In genomic region chr11:67277231-67277961, GRCh38 we compare ENCODE assay signal across 8 cellular contexts. TPM values are rescaled to one million over a fixed set of nuclear protein-coding genes. Genes with fewer than 3 reads are reported as not detected.
A peak's percentile ranks its signal among the peaks of the same experiment; 100 is the strongest.
DNase-seq lines count a peak whose midpoint lies in the region; ATAC-seq, FAIRE-seq and TF ChIP-seq lines count a peak whose summit lies in the region.

No MANE protein-coding gene starts in this region.

- peaks cover 58% of the 10 kb centered on the region for H3K4me1 ChIP-seq in Karpas-422 (ENCODE audit: low read length)
- peaks cover 9% of the 10 kb centered on the region for H3K4me1 ChIP-seq in astrocyte (ENCODE audit: insufficient read depth, low read length)
- peaks cover 3% of the 10 kb centered on the region; the same call in 1 of the 2 replicates for H3K4me1 ChIP-seq in iPS-20b (ENCODE audit: insufficient read depth, low read length)

- H3K4me3 ChIP-seq in Karpas-422 (ENCODE audit: low read length) (peak overlapping the region; percentile 68), astrocyte (ENCODE audit: insufficient read depth, low read depth, low read length) (no peak overlapping the region), iPS-20b (ENCODE audit: low read length) (peak overlapping the region; percentile 15; the same call in 1 of the 2 replicates)

- no peak overlapping the region for H2AFZ ChIP-seq in Karpas-422 (ENCODE audit: low read length)
- peak overlapping the region; percentile 40 for H2AFZ ChIP-seq in astrocyte (ENCODE audit: low read depth, low read length)

- no peaks in the 10 kb centered on the region for H3K9me2 ChIP-seq in Karpas-422 (replicated peaks; ENCODE audit: insufficient read depth, low read length)

- peak overlapping the region; percentile 81 for H3K4me3 Mint-ChIP-seq in T-helper 2 cell treated with Interferon-gamma antibody and Interleukin-4, amounts not matched to agents 5 μg/mL and 100 μg/mL, for 36 hours
- H3K4me3 Mint-ChIP-seq in astrocyte (ENCODE audit: unreplicated experiment): no peak overlapping the region

- H3K9ac ChIP-seq in Karpas-422 (ENCODE audit: low read length) (peak overlapping the region; percentile 94), astrocyte (ENCODE audit: low read length) (peak overlapping the region; percentile 18), iPS-20b (ENCODE audit: low read depth, low read length) (peak overlapping the region; percentile 65; the same call in 1 of the 2 replicates)

- ATAC-seq in GM21576 (IDR thresholded peaks at IDR 0.05; ENCODE audit: unreplicated experiment): peak; percentile 73

- no peak for FAIRE-seq in astrocyte (lab: Jason Lieb, UNC)

- peak; percentile 87 for DNase-seq in Daoy (ENCODE audit: low read depth)
- peak; percentile 97 for DNase-seq in Karpas-422
- DNase-seq in T-helper 2 cell treated with Interferon-gamma antibody and Interleukin-4, amounts not matched to agents 5 μg/mL and 100 μg/mL, for 36 hours (ENCODE audit: low spot score): peak; percentile 90
- DNase-seq in astrocyte (ENCODE audit: low read depth): no peak
- DNase-seq in stimulated activated CD4-positive, alpha-beta T cell treated with anti-CD3 and anti-CD28 coated beads, Interleukin-1b, Interleukin-23, amount 100 ng/mL, for 4 hours (ENCODE audit: low read depth in 2 of 2): peak; percentile 74 to 81
- DNase-seq in kidney glomerular epithelial cell (lab: John Stamatoyannopoulos, UW): no peak

- peaks cover 11% of the 10 kb centered on the region; the same call in 1 of the 2 replicates for H3K36me3 ChIP-seq in Karpas-422 (ENCODE audit: insufficient read depth, low read length)
- peaks cover 1% of the 10 kb centered on the region for H3K36me3 ChIP-seq in astrocyte (ENCODE audit: insufficient read depth, low read length)
- peaks cover 44% of the 10 kb centered on the region for H3K36me3 ChIP-seq in iPS-20b (ENCODE audit: insufficient read depth, low read depth, low read length)

- H3K27ac Mint-ChIP-seq in T-helper 2 cell treated with Interferon-gamma antibody and Interleukin-4, amounts not matched to agents 5 μg/mL and 100 μg/mL, for 36 hours: peak overlapping the region; percentile 89
- H3K27ac Mint-ChIP-seq in astrocyte (ENCODE audit: unreplicated experiment): no peak overlapping the region

- no peaks in the 10 kb centered on the region for H3K27me3 Mint-ChIP-seq in T-helper 2 cell treated with Interferon-gamma antibody and Interleukin-4, amounts not matched to agents 5 μg/mL and 100 μg/mL, for 36 hours (ENCODE audit: low read depth)
- no peaks in the 10 kb centered on the region for H3K27me3 Mint-ChIP-seq in astrocyte (ENCODE audit: low read depth, unreplicated experiment)

- H3K27me3 ChIP-seq in Karpas-422 (ENCODE audit: low read length) (no peaks in the 10 kb centered on the region), astrocyte (ENCODE audit: insufficient read depth, low read length) (no peaks in the 10 kb centered on the region), iPS-20b (ENCODE audit: insufficient read depth, low read length) (no peaks in the 10 kb centered on the region)

- H4K20me1 ChIP-seq in Karpas-422 (ENCODE audit: insufficient read depth, low read depth, low read length) (no peaks in the 10 kb centered on the region), astrocyte (ENCODE audit: insufficient read depth, low read length) (peaks cover 9% of the 10 kb centered on the region)

- H3K4me2 ChIP-seq in Karpas-422 (ENCODE audit: low read depth, low read length, poor library complexity, severe bottlenecking): peak overlapping the region; percentile 88
- peak overlapping the region; percentile 62 for H3K4me2 ChIP-seq in astrocyte (ENCODE audit: low read length)

- H3K9me3 ChIP-seq in Karpas-422 (ENCODE audit: low read length) (no peaks in the 10 kb centered on the region), astrocyte (ENCODE audit: insufficient read depth, low read depth, low read length) (no peaks in the 10 kb centered on the region), iPS-20b (ENCODE audit: insufficient read depth, low read depth, low read length) (no peaks in the 10 kb centered on the region)

- no peaks in the 10 kb centered on the region for H3K9me3 Mint-ChIP-seq in T-helper 2 cell treated with Interferon-gamma antibody and Interleukin-4, amounts not matched to agents 5 μg/mL and 100 μg/mL, for 36 hours
- H3K9me3 Mint-ChIP-seq in astrocyte (ENCODE audit: unreplicated experiment): no peaks in the 10 kb centered on the region

- H3K27ac ChIP-seq in Karpas-422 (ENCODE audit: low read length) (peak overlapping the region; percentile 98), astrocyte (ENCODE audit: low read depth, low read length) (no peak overlapping the region), iPS-20b (ENCODE audit: low read length) (peak overlapping the region; percentile 88)

- TF ChIP-seq CTCF in astrocyte (IDR thresholded peaks at IDR 0.05; ENCODE audit: insufficient read depth, low read depth, low read length): no peak

- peaks cover 58% of the 10 kb centered on the region for H3K36me3 Mint-ChIP-seq in T-helper 2 cell treated with Interferon-gamma antibody and Interleukin-4, amounts not matched to agents 5 μg/mL and 100 μg/mL, for 36 hours (ENCODE audit: low read depth)
- H3K36me3 Mint-ChIP-seq in astrocyte (ENCODE audit: low read depth, unreplicated experiment): peaks cover under 1% of the 10 kb centered on the region

- peaks cover 43% of the 10 kb centered on the region for H3K4me1 Mint-ChIP-seq in T-helper 2 cell treated with Interferon-gamma antibody and Interleukin-4, amounts not matched to agents 5 μg/mL and 100 μg/mL, for 36 hours (ENCODE audit: low read depth)
- H3K4me1 Mint-ChIP-seq in astrocyte (ENCODE audit: low read depth, unreplicated experiment): no peaks in the 10 kb centered on the region

- H3K79me2 ChIP-seq in Karpas-422 (ENCODE audit: low read length) (peaks cover 63% of the 10 kb centered on the region), astrocyte (ENCODE audit: insufficient read depth, low read length) (peaks cover 53% of the 10 kb centered on the region)

RNA-seq across cellular contexts. Expression of gene GRK2, which starts 11.1 kb away (rescaled TPM):
- total RNA-seq in Daoy (2014; rRNA removed; shearing (Covaris generic)): 27.5 and 54.1 TPM in 2 replicates
- 94.7 and 190 TPM in 2 replicates for total RNA-seq in Karpas-422 (2014; rRNA removed; shearing (Covaris generic); ENCODE audit: low replicate concordance)
- total RNA-seq in astrocyte: 27.2 and 34.0 TPM in 2 replicates

RNA-seq across cellular contexts. Expression of gene ANKRD13D, which starts 11.7 kb away (rescaled TPM):
- 13.1 and 24.0 TPM in 2 replicates for total RNA-seq in Daoy (2014; rRNA removed; shearing (Covaris generic))
- total RNA-seq in Karpas-422 (2014; rRNA removed; shearing (Covaris generic); ENCODE audit: low replicate concordance): 31.3 and 91.8 TPM in 2 replicates
- total RNA-seq in astrocyte: 39.4 and 40.8 TPM in 2 replicates

RNA-seq across cellular contexts. Expression of gene SSH3, which starts 25.9 kb away (rescaled TPM):
- 2.9 and 6.9 TPM in 2 replicates for total RNA-seq in Daoy (2014; rRNA removed; shearing (Covaris generic))
- total RNA-seq in Karpas-422 (2014; rRNA removed; shearing (Covaris generic); ENCODE audit: low replicate concordance): 0.61 and 0.82 TPM in 2 replicates
- 19.1 and 20.1 TPM in 2 replicates for total RNA-seq in astrocyte

Comparison
In these comparisons a context has a peak if more than half of its experiments do, and no peak if none do; other contexts are left out.
1. DNase-seq: peak in Daoy (single experiment), Karpas-422 (single experiment), T-helper 2 cell treated with Interferon-gamma antibody and Interleukin-4, amounts not matched to agents 5 μg/mL and 100 μg/mL, for 36 hours (single experiment) and stimulated activated CD4-positive, alpha-beta T cell treated with anti-CD3 and anti-CD28 coated beads, Interleukin-1b, Interleukin-23, amount 100 ng/mL, for 4 hours (2 of 2); none in astrocyte (single experiment) and kidney glomerular epithelial cell (single experiment).
2. H3K9ac ChIP-seq: peak in every context shown above with its lines; median percentile 94 in Karpas-422; 65 in iPS-20b; 18 in astrocyte.